In genomic region chr7:95229301-95229700, GRCh38 we compare ENCODE assay signal across 24 cellular contexts.
DNase-seq lines count a peak whose midpoint lies in the region; ATAC-seq, FAIRE-seq and TF ChIP-seq lines count a peak whose summit lies in the region.
"Had no signal": no experiment of that assay in that cellular context is flagged by ENCODE, and none has a peak within 500 bp of the region (broad histone marks: within the 10 kb centered on the region; RNA-seq: fewer than 3 reads in every experiment).

No MANE protein-coding gene starts in this region.

- no peak overlapping the region for H2BK120ac ChIP-seq in mesenchymal stem cell (ENCODE audit: low read depth, low read length)

- TF ChIP-seq CTCF in A673 (conservative IDR thresholded peaks at IDR 0.05; ENCODE audit: low read depth, low read length) (no peak), astrocyte (IDR thresholded peaks at IDR 0.05; ENCODE audit: insufficient read depth, low read depth, low read length) (no peak), heart left ventricle (IDR thresholded peaks at IDR 0.05) (no peak), upper lobe of right lung (IDR thresholded peaks at IDR 0.05) (no peak), gastrocnemius medialis (IDR thresholded peaks at IDR 0.05 in 4 of 5, conservative IDR thresholded peaks at IDR 0.05 in 1 of 5) (no peak)

- peaks cover 3% of the 10 kb centered on the region for H3K36me3 Mint-ChIP-seq in astrocyte (ENCODE audit: low read depth, unreplicated experiment)
- H3K36me3 Mint-ChIP-seq: CD8-positive, alpha-beta T cell had no signal

- TF ChIP-seq POLR2A in heart left ventricle (IDR thresholded peaks at IDR 0.05) (no peak), gastrocnemius medialis (IDR thresholded peaks at IDR 0.05) (no peak)

- intact Hi-C loops in A673 (cut with micrococcal nuclease; ENCODE audit: unreplicated experiment): no loop called here
- intact Hi-C loops in heart left ventricle (cut with DNase I): no loop called here
- intact Hi-C loops in upper lobe of right lung (cut with DNase I): no loop called here
- intact Hi-C loops in gastrocnemius medialis (cut with DNase I; ENCODE audit: low total_unique reads): no loop called here

- no TSS peak for BruUV-seq in A673 (replicated peaks; lab: Mats Ljungman, UMichigan)

- peaks cover 4% of the 10 kb centered on the region for H3K9me3 Mint-ChIP-seq in astrocyte (ENCODE audit: unreplicated experiment)
- H3K9me3 Mint-ChIP-seq: CD8-positive, alpha-beta T cell had no signal

- ATAC-seq in heart left ventricle (no peak), upper lobe of right lung (no peak), GM21717 (IDR thresholded peaks at IDR 0.05; ENCODE audit: unreplicated experiment) (no peak), gastrocnemius medialis (no peak)
- ATAC-seq: CD8-positive, alpha-beta T cell; Panc1 had no signal

- no peaks in the 10 kb centered on the region for H3K27me3 Mint-ChIP-seq in astrocyte (ENCODE audit: low read depth, unreplicated experiment)

- in situ Hi-C loops in gastrocnemius medialis (cut with MboI; ENCODE audit: low sequenced_read_pairs in 4 of 4): no loop called here

- H3K36me3 ChIP-seq in A673 (ENCODE audit: insufficient read depth, low read length, poor library complexity, severe bottlenecking) (no peaks in the 10 kb centered on the region), astrocyte (ENCODE audit: insufficient read depth, low read length) (no peaks in the 10 kb centered on the region), mesenchymal stem cell (ENCODE audit: control insufficient read depth in 1 of 2, insufficient read depth in 2 of 2, low read depth in 1 of 2, low read length in 2 of 2) (peaks cover 0 to 8% of the 10 kb centered on the region in 2 experiments), heart left ventricle (no peaks in the 10 kb centered on the region), upper lobe of right lung (no peaks in the 10 kb centered on the region), gastrocnemius medialis (no peaks in the 10 kb centered on the region)
- H3K36me3 ChIP-seq: SJCRH30 had no signal

- no peak overlapping the region for H2BK15ac ChIP-seq in mesenchymal stem cell (ENCODE audit: low read depth, poor library complexity, severe bottlenecking)

- peak overlapping the region; percentile 41 for H2AFZ ChIP-seq in astrocyte (ENCODE audit: low read depth, low read length)
- H2AFZ ChIP-seq in mesenchymal stem cell (ENCODE audit: low read depth, low read length): no peak overlapping the region

- no peaks in the 10 kb centered on the region for H3K79me2 ChIP-seq in astrocyte (ENCODE audit: insufficient read depth, low read length)

- no peak overlapping the region for H3K27ac Mint-ChIP-seq in astrocyte (ENCODE audit: unreplicated experiment)
- H3K27ac Mint-ChIP-seq: CD8-positive, alpha-beta T cell had no signal

- H3K9ac ChIP-seq in astrocyte (ENCODE audit: low read length) (no peak overlapping the region), mesenchymal stem cell (ENCODE audit: low read length) (no peak overlapping the region)

- H3K4me3 Mint-ChIP-seq in astrocyte (ENCODE audit: unreplicated experiment): no peak overlapping the region
- H3K4me3 Mint-ChIP-seq: CD8-positive, alpha-beta T cell had no signal

- H2BK12ac ChIP-seq in mesenchymal stem cell (ENCODE audit: low read length in 2 of 2): no peak overlapping the region

- H3K4me2 ChIP-seq in astrocyte (ENCODE audit: low read length): no peak overlapping the region
- H3K4me2 ChIP-seq in mesenchymal stem cell (ENCODE audit: low read length, poor library complexity, severe bottlenecking): no peak overlapping the region

- no peaks in the 10 kb centered on the region for H4K20me1 ChIP-seq in astrocyte (ENCODE audit: insufficient read depth, low read length)

- H3K27ac ChIP-seq in A673 (ENCODE audit: low read depth, low read length, poor library complexity, severe bottlenecking): no peak overlapping the region
- H3K27ac ChIP-seq in astrocyte (ENCODE audit: low read depth, low read length): no peak overlapping the region
- no peak overlapping the region for H3K27ac ChIP-seq in mesenchymal stem cell (ENCODE audit: low read length, poor library complexity, severe bottlenecking)
- no peak overlapping the region for H3K27ac ChIP-seq in heart left ventricle
- no peak overlapping the region for H3K27ac ChIP-seq in upper lobe of right lung
- H3K27ac ChIP-seq in gastrocnemius medialis: no peak overlapping the region
- H3K27ac ChIP-seq: HL-60, SJCRH30 had no signal

- POLR2A ChIA-PET in A673 (lab: Charles Lee; ENCODE audit: low non-redundant PET): no interaction called here

- no peak overlapping the region for H4K91ac ChIP-seq in mesenchymal stem cell (ENCODE audit: low read length)

- H3K9me3 ChIP-seq in A673 (ENCODE audit: low read depth, low read length, poor library complexity, severe bottlenecking): no peaks in the 10 kb centered on the region
- no peaks in the 10 kb centered on the region for H3K9me3 ChIP-seq in astrocyte (ENCODE audit: insufficient read depth, low read depth, low read length)
- H3K9me3 ChIP-seq in mesenchymal stem cell (ENCODE audit: control insufficient read depth, low read length): no peaks in the 10 kb centered on the region
- H3K9me3 ChIP-seq in heart left ventricle: peaks cover 0 to 8% (median 0%) of the 10 kb centered on the region in 12 donors
- no peaks in the 10 kb centered on the region for H3K9me3 ChIP-seq in upper lobe of right lung
- H3K9me3 ChIP-seq in gastrocnemius medialis: no peaks in the 10 kb centered on the region
- H3K9me3 ChIP-seq: SJCRH30 had no signal

- H2BK5ac ChIP-seq in mesenchymal stem cell (ENCODE audit: low read depth, low read length, poor library complexity, severe bottlenecking): no peak overlapping the region

- no peak overlapping the region for H2AK5ac ChIP-seq in mesenchymal stem cell (ENCODE audit: low read length, severe bottlenecking)

- CTCF ChIA-PET in A673 (lab: Charles Lee): no interaction called here

- WGBS in mesenchymal stem cell: 72% methylated on average over 5 of the region's 5 CpGs
- 81 to 85% (median 83%) methylated on average over 5 of the region's 5 CpGs for WGBS in heart left ventricle, 4 donors

- H3K18ac ChIP-seq in mesenchymal stem cell (ENCODE audit: low read depth in 1 of 2, low read length in 2 of 2): no peak overlapping the region

- no peaks in the 10 kb centered on the region for H3K4me1 Mint-ChIP-seq in astrocyte (ENCODE audit: low read depth, unreplicated experiment)

- FAIRE-seq in astrocyte (lab: Jason Lieb, UNC): no peak

- H3K4me3 ChIP-seq in A673 (ENCODE audit: low read depth, low read length, poor library complexity, severe bottlenecking) (no peak overlapping the region), astrocyte (ENCODE audit: insufficient read depth, low read depth, low read length) (no peak overlapping the region), mesenchymal stem cell (ENCODE audit: insufficient read depth in 1 of 2, low read depth in 1 of 2, low read length in 2 of 2) (no peak overlapping the region), heart left ventricle (no peak overlapping the region), upper lobe of right lung (no peak overlapping the region), gastrocnemius medialis (no peak overlapping the region)
- H3K4me3 ChIP-seq: SJCRH30 had no signal

- H3K14ac ChIP-seq in mesenchymal stem cell (ENCODE audit: low read length in 2 of 2): no peak overlapping the region

- no peaks in the 10 kb centered on the region for H3K79me1 ChIP-seq in mesenchymal stem cell (replicated peaks; ENCODE audit: low read length, poor library complexity, severe bottlenecking)

- no peak overlapping the region for H3K23ac ChIP-seq in mesenchymal stem cell (ENCODE audit: low read length in 2 of 2)

- DNase-seq in A673 (ENCODE audit: low spot score) (peak; percentile 47), HT1080 (ENCODE audit: low read depth) (peak; percentile 65), astrocyte (ENCODE audit: low read depth) (no peak), mesenchymal stem cell (no peak), heart left ventricle (no peak), upper lobe of right lung (no peak), gastrocnemius medialis (no peak)
- DNase-seq: 8988T; AML-193; C1 segment of cervical spinal cord; Calu3; CD8-positive, alpha-beta T cell; DMS153; GDM1; H7; KG1; NCI-H1694 treated with DMSO at 0.1 percent for 48 hours; NCI-H2227 treated with DMSO at 0.1 percent for 48 hours; NCI-H774; NK-92 treated with Interleukin-12 subunit alpha and Interleukin-12 subunit beta, amount 100 ng/mL, for 24 hours; SJCRH30 had no signal

- H3K4me1 ChIP-seq in A673 (ENCODE audit: insufficient read depth, low read length, poor library complexity, severe bottlenecking): no peaks in the 10 kb centered on the region
- H3K4me1 ChIP-seq in astrocyte (ENCODE audit: insufficient read depth, low read length): no peaks in the 10 kb centered on the region
- peaks cover 2% of the 10 kb centered on the region for H3K4me1 ChIP-seq in mesenchymal stem cell (ENCODE audit: control insufficient read depth, insufficient read depth, low read depth, low read length)
- H3K4me1 ChIP-seq in heart left ventricle: no peaks in the 10 kb centered on the region
- no peaks in the 10 kb centered on the region for H3K4me1 ChIP-seq in upper lobe of right lung
- H3K4me1 ChIP-seq in gastrocnemius medialis: no peaks in the 10 kb centered on the region
- H3K4me1 ChIP-seq: SJCRH30 had no signal

- H3K4ac ChIP-seq in mesenchymal stem cell (ENCODE audit: low read depth in 1 of 2, low read length in 2 of 2): no peak overlapping the region

- H3K27me3 ChIP-seq in A673 (replicated peaks; ENCODE audit: insufficient read depth, low read depth, low read length, poor library complexity) (no peaks in the 10 kb centered on the region), astrocyte (ENCODE audit: insufficient read depth, low read length) (no peaks in the 10 kb centered on the region), mesenchymal stem cell (ENCODE audit: control insufficient read depth in 1 of 2, insufficient read depth in 1 of 2, low read length in 2 of 2) (no peaks in the 10 kb centered on the region), heart left ventricle (no peaks in the 10 kb centered on the region), upper lobe of right lung (no peaks in the 10 kb centered on the region), gastrocnemius medialis (no peaks in the 10 kb centered on the region)
- H3K27me3 ChIP-seq: SJCRH30 had no signal

- peak overlapping the region; percentile 61 for H4K8ac ChIP-seq in mesenchymal stem cell (ENCODE audit: low read length)

Comparison
In these comparisons a context has a peak if more than half of its experiments do, and no peak if none do; other contexts are left out.
1. DNase-seq: peak in A673 (single experiment) and HT1080 (single experiment); none in astrocyte (single experiment), mesenchymal stem cell (single experiment), heart left ventricle (0 of 5), upper lobe of right lung (single experiment) and gastrocnemius medialis (0 of 2).